ENCODE assay signal across 25 cellular contexts in the genomic region with DNA sequence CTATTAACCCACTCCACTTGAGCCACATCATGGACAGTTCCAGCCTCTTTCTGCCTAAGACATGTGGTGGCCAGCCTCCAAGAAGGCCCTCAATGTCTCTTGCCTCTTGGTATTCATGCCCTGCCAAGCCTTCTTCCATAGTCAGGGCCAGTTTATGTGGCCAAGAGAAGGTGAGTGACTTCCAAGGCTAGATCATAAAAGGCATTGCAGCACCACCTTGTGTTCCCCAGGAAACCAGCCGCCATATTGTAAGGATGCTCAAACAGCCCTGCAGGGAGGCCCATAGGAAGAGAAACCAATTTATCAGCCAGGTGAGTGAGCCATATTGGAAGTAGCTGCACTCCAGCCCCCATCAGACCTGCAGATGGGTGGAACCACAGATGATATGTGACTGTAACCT. TPM values are rescaled to one million over a fixed set of nuclear protein-coding genes. Genes with fewer than 3 reads are reported as not detected.
DNase-seq lines count a peak whose midpoint lies in the region; ATAC-seq, FAIRE-seq and TF ChIP-seq lines count a peak whose summit lies in the region.
"Had no signal": no experiment of that assay in that cellular context is flagged by ENCODE, and none has a peak within 500 bp of the region (broad histone marks: within the 10 kb centered on the region; RNA-seq: fewer than 3 reads in every experiment).

No MANE protein-coding gene starts in this region.

- FAIRE-seq in D721Med (lab: Jason Lieb, UNC) = no peak
- FAIRE-seq in small intestine (lab: Jason Lieb, UNC) = no peak
- FAIRE-seq: endothelial cell of umbilical vein, G401.6 had no signal

- no peak overlapping the region for H3K9ac ChIP-seq in BLaER1 treated with 17β-estradiol and CSF1 and Interleukin-3, amounts not matched to agents 10 nM and 100 nM
- no peak overlapping the region for H3K9ac ChIP-seq in Karpas-422 (ENCODE audit: low read length)

- H3K9me3 ChIP-seq in BLaER1 treated with 17β-estradiol and CSF1 and Interleukin-3, amounts not matched to agents 10 nM and 100 nM (replicated peaks in 1 of 11) = peaks cover 0 to 9% (median 7%) of the 10 kb centered on the region in 11 experiments; a peak in 8 of 22 replicates
- H3K9me3 ChIP-seq in small intestine (ENCODE audit: control insufficient read depth, low read depth) (no peaks in the 10 kb centered on the region), Karpas-422 (ENCODE audit: low read length) (no peaks in the 10 kb centered on the region)
- H3K9me3 ChIP-seq: prostate gland had no signal

- DNase-seq in D721Med (ENCODE audit: insufficient read length, low spot score) (no peak), NB4 (ENCODE audit: low read depth) (peak; percentile 58), choroid plexus epithelial cell (ENCODE audit: low read depth) (no peak), small intestine (no peak), posterior cingulate gyrus (no peak), Karpas-422 (no peak)
- DNase-seq: activated CD4-positive, alpha-beta T cell treated with anti-CD3 and anti-CD28 coated beads for 1 hour; activated CD8-positive, alpha-beta T cell treated with anti-CD3 and anti-CD28 coated beads, Interleukin-2, amount 10 ng/mL, durations not matched to agents 7 days and 5 days; activated naive CD8-positive, alpha-beta T cell treated with anti-CD3 and anti-CD28 coated beads, Interleukin-2, amount 10 ng/mL, durations not matched to agents 7 days and 5 days; DMS 273 treated with DMSO at 0.1 percent for 48 hours; HCEC 1CT; hypothalamus; immature natural killer cell; left colon; NCI-H1105 treated with DMSO at 0.1 percent for 48 hours; NCI-H1930; NCI-H226; stimulated activated naive CD8-positive, alpha-beta T cell treated with anti-CD3 and anti-CD28 coated beads, Interleukin-15, amount 100 ng/mL, for 72 hours; T-helper 2 cell had no signal

- TF ChIP-seq CTCF in D721Med (IDR thresholded peaks at IDR 0.05; ENCODE audit: insufficient read depth, missing control alignments) = peak; percentile 3
- TF ChIP-seq CTCF in NB4 (IDR thresholded peaks at IDR 0.05; ENCODE audit: low read depth, low read length) = peak; percentile 15
- TF ChIP-seq CTCF in choroid plexus epithelial cell (conservative IDR thresholded peaks at IDR 0.05; ENCODE audit: low read depth, low read length) = peak; percentile 6

- no peak overlapping the region; a peak in 2 of 22 replicates for H3K27ac ChIP-seq in BLaER1 treated with 17β-estradiol and CSF1 and Interleukin-3, amounts not matched to agents 10 nM and 100 nM
- no peak overlapping the region for H3K27ac ChIP-seq in small intestine (ENCODE audit: low read depth in 1 of 2, low read length in 1 of 2)
- no peak overlapping the region for H3K27ac ChIP-seq in Karpas-422 (ENCODE audit: low read length)
- H3K27ac ChIP-seq: HL-60, prostate gland had no signal

- peaks cover 7 to 80% (median 29%) of the 10 kb centered on the region in 10 experiments; a peak in 19 of 20 replicates for H3K4me1 ChIP-seq in BLaER1 treated with 17β-estradiol and CSF1 and Interleukin-3, amounts not matched to agents 10 nM and 100 nM
- no peaks in the 10 kb centered on the region for H3K4me1 ChIP-seq in small intestine (ENCODE audit: control insufficient read depth in 2 of 2, insufficient read depth in 1 of 2, low read depth in 1 of 2, low read length in 1 of 2)
- peaks cover 14% of the 10 kb centered on the region for H3K4me1 ChIP-seq in Karpas-422 (ENCODE audit: low read length)
- H3K4me1 ChIP-seq: prostate gland had no signal

- ATAC-seq in HG02885 (IDR thresholded peaks at IDR 0.05; ENCODE audit: poor library complexity, unreplicated experiment) = no peak
- ATAC-seq: activated CD8-positive, alpha-beta T cell treated with anti-CD3 and anti-CD28 coated beads, Interleukin-2, amount 10 ng/mL, durations not matched to agents 7 days and 5 days; left colon; stimulated activated naive CD8-positive, alpha-beta T cell treated with anti-CD3 and anti-CD28 coated beads, Interleukin-15, amount 100 ng/mL, for 72 hours had no signal

- no peaks in the 10 kb centered on the region for H3K9me2 ChIP-seq in Karpas-422 (replicated peaks; ENCODE audit: insufficient read depth, low read length)

- TF ChIP-seq POLR2A in NB4 (IDR thresholded peaks at IDR 0.05; ENCODE audit: extremely low read depth, insufficient read length) = no peak

- H3K4me2 ChIP-seq in BLaER1 treated with 17β-estradiol and CSF1 and Interleukin-3, amounts not matched to agents 10 nM and 100 nM = peak overlapping the region in 7 of 11 experiments; percentile 5 to 87 (median 23); a peak in 8 of 22 replicates
- H3K4me2 ChIP-seq in Karpas-422 (ENCODE audit: low read depth, low read length, poor library complexity, severe bottlenecking) = no peak overlapping the region

- H2AFZ ChIP-seq in Karpas-422 (ENCODE audit: low read length) = no peak overlapping the region

- intact Hi-C loops in posterior cingulate gyrus (cut with DNase I) = no loop called here

- 0 out of 22 replicates have a peak, but pooled peaks cover 0 to 4% (median 0%) of the 10 kb centered on the region in 11 experiments for H3K36me3 ChIP-seq in BLaER1 treated with 17β-estradiol and CSF1 and Interleukin-3, amounts not matched to agents 10 nM and 100 nM
- no peaks in the 10 kb centered on the region for H3K36me3 ChIP-seq in small intestine (ENCODE audit: control insufficient read depth in 2 of 2, insufficient read depth in 2 of 2, low read length in 2 of 2)
- no peaks in the 10 kb centered on the region for H3K36me3 ChIP-seq in Karpas-422 (ENCODE audit: insufficient read depth, low read length)
- H3K36me3 ChIP-seq: prostate gland had no signal

- H3K27me3 ChIP-seq in BLaER1 treated with 17β-estradiol and CSF1 and Interleukin-3, amounts not matched to agents 10 nM and 100 nM = no peaks in the 10 kb centered on the region
- H3K27me3 ChIP-seq in small intestine (ENCODE audit: control insufficient read depth in 2 of 2, insufficient read depth in 2 of 2, low read length in 2 of 2) (no peaks in the 10 kb centered on the region), Karpas-422 (ENCODE audit: low read length) (no peaks in the 10 kb centered on the region)

- no peaks in the 10 kb centered on the region for H3K79me2 ChIP-seq in Karpas-422 (ENCODE audit: low read length)

- no peak overlapping the region for H3K4me3 ChIP-seq in BLaER1 treated with 17β-estradiol and CSF1 and Interleukin-3, amounts not matched to agents 10 nM and 100 nM
- H3K4me3 ChIP-seq in NB4 (ENCODE audit: low read depth, low read length) (no peak overlapping the region), choroid plexus epithelial cell (ENCODE audit: low read depth, low read length) (no peak overlapping the region), small intestine (ENCODE audit: low read depth in 1 of 2, low read length in 2 of 2) (no peak overlapping the region), Karpas-422 (ENCODE audit: low read length) (no peak overlapping the region)
- H3K4me3 ChIP-seq: prostate gland had no signal

- H4K20me1 ChIP-seq in BLaER1 treated with 17β-estradiol and CSF1 and Interleukin-3, amounts not matched to agents 10 nM and 100 nM = peaks cover 0 to 4% (median 0%) of the 10 kb centered on the region in 11 experiments; a peak in 1 of 22 replicates
- no peaks in the 10 kb centered on the region for H4K20me1 ChIP-seq in Karpas-422 (ENCODE audit: insufficient read depth, low read depth, low read length)

- WGBS in small intestine, 3 donors = 94 to 100% (median 96%) methylated on average over 1 of the region's 1 CpG

RNA-seq across cellular contexts. Expression of gene DNMT1, which starts 12.3 kb away (rescaled TPM):
- polyA plus RNA-seq in small intestine = 10 to 100 TPM in 2 of 3 donors, 1 to 10 TPM in 1; 10.0 to 32.0 (median 13.9) TPM
- 94.9 and 145 TPM in 2 replicates for total RNA-seq in Karpas-422 (2014; rRNA removed; shearing (Covaris generic); ENCODE audit: low replicate concordance)

RNA-seq across cellular contexts. Expression of gene S1PR2, which starts 24.1 kb away (rescaled TPM):
- polyA plus RNA-seq in small intestine = 1 to 10 TPM in 1 of 3 donors, under 1 TPM in 1, not detected in 1; 0.81 to 4.3 TPM
- 65.1 and 67.6 TPM in 2 replicates for total RNA-seq in Karpas-422 (2014; rRNA removed; shearing (Covaris generic); ENCODE audit: low replicate concordance)

RNA-seq across cellular contexts. Expression of gene MRPL4, which starts 45.0 kb away (rescaled TPM):
- polyA plus RNA-seq in small intestine = 10 to 100 TPM; 44.1 to 85.8 (median 51.9) TPM
- 78.6 and 136 TPM in 2 replicates for total RNA-seq in Karpas-422 (2014; rRNA removed; shearing (Covaris generic); ENCODE audit: low replicate concordance)
